Comparison of ENCODE assay signal across 20 cellular contexts in genomic region chr13:92886535-92887098, GRCh38.
"Had no signal": no experiment of that assay in that cellular context is flagged by ENCODE, and none has a peak within 500 bp of the region (broad histone marks: within the 10 kb centered on the region; RNA-seq: fewer than 3 reads in every experiment).

No MANE protein-coding gene starts in this region.

- DNase-seq: Kasumi-1, MM.1S, NCI-H1092 treated with DMSO at 0.1 percent for 48 hours, NCI-H1436, NCI-H187, NCI-H2029, NCI-H2081 treated with DMSO at 0.1 percent for 48 hours, NCI-H2227 treated with DMSO at 0.1 percent for 48 hours, NCI-H524, NCI-H526 treated with DMSO at 0.1 percent for 48 hours, NCI-H774, Right ventricle myocardium superior, RPMI8226, SIG-M5, SK-N-SH, SW 1271, T-cell had no signal

- H3K4me1 ChIP-seq: SJSA1 had no signal

- ATAC-seq: T-cell had no signal

- H3K36me3 ChIP-seq: SJSA1 had no signal

- H3K9ac ChIP-seq: KMS-11, SK-N-SH had no signal

- H3K27ac ChIP-seq: HL-60, KMS-11, SJSA1 had no signal

- H3K9me3 ChIP-seq: SJSA1, SK-N-SH had no signal

- H3K4me3 ChIP-seq: SJSA1 had no signal
